In the genomic region with DNA sequence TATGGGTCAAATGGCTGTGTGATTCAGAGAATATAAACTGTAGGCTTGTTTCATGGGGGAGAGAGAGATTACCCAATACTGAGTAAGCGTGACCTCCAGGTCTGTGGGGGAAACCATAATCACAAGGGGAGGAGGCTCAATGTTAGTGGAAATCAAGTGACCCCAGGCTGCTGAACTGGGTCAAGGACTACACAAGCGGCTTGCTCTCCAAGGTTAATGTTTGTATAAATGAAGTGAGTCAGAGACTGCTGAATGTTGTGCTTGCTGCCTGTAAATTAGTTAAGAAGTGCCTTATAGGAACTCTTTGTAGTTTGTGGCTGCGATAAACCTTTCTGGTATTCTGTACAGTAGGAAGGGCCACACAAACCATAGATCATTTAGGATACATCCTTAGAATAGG, we compare ENCODE assay signal across 16 cellular contexts.
A peak's percentile ranks its signal among the peaks of the same experiment; 100 is the strongest.
DNase-seq lines count a peak whose midpoint lies in the region; ATAC-seq and TF ChIP-seq lines count a peak whose summit lies in the region.
"Had no signal": no experiment of that assay in that cellular context is flagged by ENCODE, and none has a peak within 500 bp of the region (broad histone marks: within the 10 kb centered on the region; RNA-seq: fewer than 3 reads in every experiment).

No MANE protein-coding gene starts in this region.

- H3K27ac ChIP-seq in left lung, result no peak overlapping the region
- H3K27ac ChIP-seq: BLaER1 had no signal

- ATAC-seq in left lung (peak; percentile 85), left colon (no peak)
- ATAC-seq in stimulated activated memory B cell treated with anti-CD40 and anti-IgM and Interleukin-4, amounts not matched to agents 10 μg/mL and 1 μg/mL and 100 μg/mL, for 72 hours, result no peak

- H3K27me3 Mint-ChIP-seq in stimulated activated memory B cell treated with anti-CD40 and anti-IgM and Interleukin-4, amounts not matched to agents 10 μg/mL and 1 μg/mL and 100 μg/mL, for 72 hours, result no peaks in the 10 kb centered on the region
- H3K27me3 Mint-ChIP-seq: CD4-positive, alpha-beta memory T cell had no signal

- H3K9me3 Mint-ChIP-seq in stimulated activated memory B cell treated with anti-CD40 and anti-IgM and Interleukin-4, amounts not matched to agents 10 μg/mL and 1 μg/mL and 100 μg/mL, for 72 hours, result peaks cover 13% of the 10 kb centered on the region

- H3K27ac Mint-ChIP-seq in stimulated activated memory B cell treated with anti-CD40 and anti-IgM and Interleukin-4, amounts not matched to agents 10 μg/mL and 1 μg/mL and 100 μg/mL, for 72 hours, result no peak overlapping the region
- H3K27ac Mint-ChIP-seq: CD14-positive monocyte; CD4-positive, alpha-beta memory T cell; H9 had no signal

- H3K4me3 Mint-ChIP-seq in stimulated activated memory B cell treated with anti-CD40 and anti-IgM and Interleukin-4, amounts not matched to agents 10 μg/mL and 1 μg/mL and 100 μg/mL, for 72 hours, result no peak overlapping the region
- H3K4me3 Mint-ChIP-seq: CD14-positive monocyte; CD4-positive, alpha-beta memory T cell; H9 had no signal

- no peaks in the 10 kb centered on the region for H3K36me3 Mint-ChIP-seq in stimulated activated memory B cell treated with anti-CD40 and anti-IgM and Interleukin-4, amounts not matched to agents 10 μg/mL and 1 μg/mL and 100 μg/mL, for 72 hours
- H3K36me3 Mint-ChIP-seq: CD14-positive monocyte; CD4-positive, alpha-beta memory T cell had no signal

- no peaks in the 10 kb centered on the region for H3K9me3 ChIP-seq in left lung

- no peaks in the 10 kb centered on the region for H3K4me1 ChIP-seq in left lung
- H3K4me1 ChIP-seq: BLaER1 had no signal

- H3K27me3 ChIP-seq in left lung, result no peaks in the 10 kb centered on the region
- H3K27me3 ChIP-seq: BLaER1 had no signal

- no peak for TF ChIP-seq CTCF in left lung (IDR thresholded peaks at IDR 0.05)

- H3K36me3 ChIP-seq in left lung, result no peaks in the 10 kb centered on the region
- H3K36me3 ChIP-seq: BLaER1 had no signal

- no peak overlapping the region for H3K4me3 ChIP-seq in left lung
- H3K4me3 ChIP-seq: BLaER1 had no signal

- H3K4me1 Mint-ChIP-seq in stimulated activated memory B cell treated with anti-CD40 and anti-IgM and Interleukin-4, amounts not matched to agents 10 μg/mL and 1 μg/mL and 100 μg/mL, for 72 hours, result no peaks in the 10 kb centered on the region
- H3K4me1 Mint-ChIP-seq: CD14-positive monocyte; CD4-positive, alpha-beta memory T cell; H9 had no signal

- DNase-seq in Daoy (ENCODE audit: low read depth) (peak; percentile 8), T1000 (lab: John Stamatoyannopoulos, UW) (peak; percentile 54), left lung (no peak), left colon (no peak), activated T-cell treated with anti-CD3 and anti-CD28 coated beads for 4 hours (no peak), GM19240 (ENCODE audit: insufficient read length, low spot score) (no peak)
- DNase-seq: 8988T; CD4-positive, alpha-beta memory T cell; DMS 273 treated with DMSO at 0.1 percent for 48 hours; DMS53; DND-41; GOT3; H9 had no signal

- intact Hi-C loops in left lung (cut with DNase I), result no loop called here
- intact Hi-C loops in left colon (cut with DNase I, micrococcal nuclease), result no loop called here

Comparison
In these comparisons a context has a peak if more than half of its experiments do, and no peak if none do; other contexts are left out.
1. DNase-seq: peak in Daoy (single experiment) and T1000 (single experiment); none in left lung (0 of 2), left colon (0 of 2), activated T-cell treated with anti-CD3 and anti-CD28 coated beads for 4 hours (single experiment) and GM19240 (single experiment).